ENCODE assay signal across 8 cellular contexts in genomic region chr20:41136695-41137411, GRCh38. TPM values are rescaled to one million over a fixed set of nuclear protein-coding genes. Genes with fewer than 3 reads are reported as not detected.
DNase-seq lines count a peak whose midpoint lies in the region; ATAC-seq, FAIRE-seq and TF ChIP-seq lines count a peak whose summit lies in the region.

No MANE protein-coding gene starts in this region.

- FAIRE-seq in GM12892 (lab: Jason Lieb, UNC) = peak; percentile 88

- H3K4me3 ChIP-seq in retinal pigment epithelial cell (ENCODE audit: low read length) = peak overlapping the region; percentile 61

- ATAC-seq in HG02642 (IDR thresholded peaks at IDR 0.05; ENCODE audit: poor library complexity, unreplicated experiment) (peak; percentile 53), GM18870 (IDR thresholded peaks at IDR 0.05; ENCODE audit: unreplicated experiment) (no peak)

- TF ChIP-seq POLR2A in GM12892 (IDR thresholded peaks at IDR 0.05; ENCODE audit: low read depth, low read length) = peak; percentile 31; the same call in 1 of the 2 replicates

- DNase-seq in GM12892 (ENCODE audit: insufficient read length) (peak; percentile 89), NCI-H128 (lab: John Stamatoyannopoulos, UW; ENCODE audit: unreplicated experiment) (peak; percentile 64), T-helper 22 cell (ENCODE audit: low read depth) (peak; percentile 76), astrocyte of the hippocampus (ENCODE audit: low read depth, low spot score) (peak; percentile 95), hippocampal formation (lab: John Stamatoyannopoulos, UW) (peak; percentile 79 to 87), retinal pigment epithelial cell (ENCODE audit: low read depth) (no peak)

- no peak for TF ChIP-seq CTCF in retinal pigment epithelial cell (conservative IDR thresholded peaks at IDR 0.05; ENCODE audit: low read depth, low read length)

RNA-seq across cellular contexts. Expression of gene PLCG1, which starts 0.5 kb away (rescaled TPM):
- 73.2 TPM for polyA plus RNA-seq in GM12892 (2012; ENCODE audit: missing spikeins)
